17 cellular contexts compared by ENCODE assay signal in the genomic region with DNA sequence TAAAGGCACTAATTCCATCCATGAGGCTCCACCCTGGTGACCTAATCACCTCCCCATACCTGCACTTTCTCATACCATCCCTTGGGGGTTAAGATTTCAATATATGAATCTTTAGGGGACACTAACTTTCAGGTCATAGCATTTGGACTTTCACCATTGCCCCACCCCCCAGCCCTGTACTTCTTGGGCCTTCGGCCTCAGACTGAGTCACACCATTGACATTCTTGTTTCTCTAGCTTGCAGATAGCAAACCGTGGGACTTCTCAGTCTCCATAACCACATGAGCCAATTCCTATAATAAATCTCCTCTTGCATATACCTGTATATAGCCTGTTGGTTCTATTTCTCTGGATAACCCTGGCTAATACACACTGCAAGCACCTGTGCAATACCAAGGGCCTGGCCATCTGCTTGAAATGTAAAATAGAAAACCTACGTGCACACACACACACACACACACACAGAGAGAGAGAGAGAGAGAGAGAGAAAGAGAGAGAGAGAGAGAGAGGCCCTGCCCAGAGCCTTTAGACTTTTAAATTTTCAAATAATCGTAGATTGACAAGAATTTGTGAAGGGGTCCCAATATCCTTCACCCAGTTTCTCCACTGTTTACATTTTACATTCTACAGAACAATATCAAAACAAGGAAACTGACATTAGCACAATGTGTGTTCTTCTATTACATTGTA. TPM values are rescaled to one million over a fixed set of nuclear protein-coding genes. Genes with fewer than 3 reads are reported as not detected.
DNase-seq lines count a peak whose midpoint lies in the region; ATAC-seq and TF ChIP-seq lines count a peak whose summit lies in the region.
"Had no signal": no experiment of that assay in that cellular context is flagged by ENCODE, and none has a peak within 500 bp of the region (broad histone marks: within the 10 kb centered on the region; RNA-seq: fewer than 3 reads in every experiment).

No MANE protein-coding gene starts in this region.

- no peak overlapping the region for H3K27ac ChIP-seq in mammary epithelial cell (ENCODE audit: insufficient read depth, low read depth, low read length)
- H3K27ac ChIP-seq: C4-2B, psoas muscle, SK-N-MC, WERI-Rb-1 had no signal

- no peak overlapping the region for H3K9ac ChIP-seq in mammary epithelial cell (ENCODE audit: insufficient read depth, low read length)

- dilution Hi-C loops in mammary epithelial cell (cut with HindIII; ENCODE audit: low sequenced_read_pairs), result no loop called here

- H3K36me3 Mint-ChIP-seq in activated CD8-positive, alpha-beta memory T cell treated with anti-CD3 and anti-CD28 coated beads, Interleukin-2, amount 10 ng/mL, durations not matched to agents 7 days and 5 days, result no peaks in the 10 kb centered on the region

- H3K27ac Mint-ChIP-seq in activated CD8-positive, alpha-beta memory T cell treated with anti-CD3 and anti-CD28 coated beads, Interleukin-2, amount 10 ng/mL, durations not matched to agents 7 days and 5 days, result no peak overlapping the region
- H3K27ac Mint-ChIP-seq: stimulated activated naive CD8-positive, alpha-beta T cell treated with anti-CD3 and anti-CD28 coated beads, Interleukin-15, Interleukin-2, amounts not matched to agents 100 ng/mL and 50 ng/mL, for 24 hours had no signal

- no TSS peak for BruUV-seq in mammary epithelial cell (replicated peaks; lab: Mats Ljungman, UMichigan)

- H3K4me1 Mint-ChIP-seq in activated CD8-positive, alpha-beta memory T cell treated with anti-CD3 and anti-CD28 coated beads, Interleukin-2, amount 10 ng/mL, durations not matched to agents 7 days and 5 days, result peaks cover 2% of the 10 kb centered on the region

- H3K4me3 Mint-ChIP-seq in activated CD8-positive, alpha-beta memory T cell treated with anti-CD3 and anti-CD28 coated beads, Interleukin-2, amount 10 ng/mL, durations not matched to agents 7 days and 5 days, result no peak overlapping the region
- H3K4me3 Mint-ChIP-seq: activated T-cell treated with anti-CD3 and anti-CD28 coated beads, Interleukin-2, amount 50 U/mL, for 4 hours; H9; stimulated activated naive CD8-positive, alpha-beta T cell treated with anti-CD3 and anti-CD28 coated beads, Interleukin-15, Interleukin-2, amounts not matched to agents 100 ng/mL and 50 ng/mL, for 24 hours had no signal

- H3K79me2 ChIP-seq in mammary epithelial cell (ENCODE audit: insufficient read depth, low read length), result peaks cover 2% of the 10 kb centered on the region

- H3K4me3 ChIP-seq in mammary epithelial cell (replicated peaks in 1 of 3; ENCODE audit: insufficient read depth in 1 of 3, low read depth in 2 of 3, low read length in 3 of 3) (no peak overlapping the region), kidney epithelial cell (ENCODE audit: low read depth, low read length) (no peak overlapping the region)
- H3K4me3 ChIP-seq: psoas muscle, SK-N-MC had no signal

- ATAC-seq in HG03108 (IDR thresholded peaks at IDR 0.05; ENCODE audit: unreplicated experiment) (no peak), GM19351 (IDR thresholded peaks at IDR 0.05; ENCODE audit: unreplicated experiment) (no peak)
- no peak for ATAC-seq in activated CD8-positive, alpha-beta memory T cell treated with anti-CD3 and anti-CD28 coated beads, Interleukin-2, amount 10 ng/mL, durations not matched to agents 7 days and 5 days
- ATAC-seq: activated T-cell treated with anti-CD3 and anti-CD28 coated beads, Interleukin-2, amount 50 U/mL, for 4 hours; psoas muscle had no signal

- CTCF ChIA-PET in mammary epithelial cell (lab: Charles Lee; ENCODE audit: low non-redundant PET), result no interaction called here
- CTCF ChIA-PET in activated CD8-positive, alpha-beta memory T cell treated with anti-CD3 and anti-CD28 coated beads, Interleukin-2, amount 10 ng/mL, durations not matched to agents 7 days and 5 days (lab: Charles Lee), result no interaction called here

- H3K27me3 Mint-ChIP-seq in activated CD8-positive, alpha-beta memory T cell treated with anti-CD3 and anti-CD28 coated beads, Interleukin-2, amount 10 ng/mL, durations not matched to agents 7 days and 5 days, result peaks cover 30% of the 10 kb centered on the region

- no peaks in the 10 kb centered on the region for H3K9me3 ChIP-seq in mammary epithelial cell (replicated peaks; ENCODE audit: insufficient read depth, low read length)
- H3K9me3 ChIP-seq: psoas muscle had no signal

- H4K20me1 ChIP-seq in mammary epithelial cell (ENCODE audit: insufficient read depth, low read length), result no peaks in the 10 kb centered on the region

- in situ Hi-C loops in mammary epithelial cell (cut with MboI; ENCODE audit: low sequenced_read_pairs in 2 of 2), result no loop called here

- intact Hi-C loops in mammary epithelial cell (cut with micrococcal nuclease), result no loop called here

- no peak for TF ChIP-seq CTCF in mammary epithelial cell (conservative IDR thresholded peaks at IDR 0.05 in 1 of 2, IDR thresholded peaks at IDR 0.05 in 1 of 2; ENCODE audit: extremely low read depth in 1 of 2, insufficient read depth in 1 of 2, low read depth in 1 of 2, low read length in 2 of 2)
- no peak for TF ChIP-seq CTCF in kidney epithelial cell (IDR thresholded peaks at IDR 0.05; ENCODE audit: insufficient read depth, low read length, poor library complexity, severe bottlenecking)

- H3K9me3 Mint-ChIP-seq in activated CD8-positive, alpha-beta memory T cell treated with anti-CD3 and anti-CD28 coated beads, Interleukin-2, amount 10 ng/mL, durations not matched to agents 7 days and 5 days (ENCODE audit: low read depth), result no peaks in the 10 kb centered on the region
- H3K9me3 Mint-ChIP-seq: activated T-cell treated with anti-CD3 and anti-CD28 coated beads, Interleukin-2, amount 50 U/mL, for 4 hours; H9; stimulated activated naive CD8-positive, alpha-beta T cell treated with anti-CD3 and anti-CD28 coated beads, Interleukin-15, Interleukin-2, amounts not matched to agents 100 ng/mL and 50 ng/mL, for 24 hours had no signal

- peaks cover 9% of the 10 kb centered on the region for H3K4me1 ChIP-seq in mammary epithelial cell (ENCODE audit: insufficient read depth, low read length)
- H3K4me1 ChIP-seq: psoas muscle had no signal

- 100% methylated on average over 2 of the region's 4 CpGs for WGBS in mammary epithelial cell (ENCODE audit: low coverage, missing lambda C conversion rate)

- no peak overlapping the region for H3K4me2 ChIP-seq in mammary epithelial cell (ENCODE audit: insufficient read depth, low read depth, low read length)

- peak; percentile 71 for DNase-seq in AG08395 (ENCODE audit: low spot score)
- peak; percentile 51 for DNase-seq in HS-27A (ENCODE audit: low read depth)
- DNase-seq in mammary epithelial cell, result peak; percentile 68
- peak; percentile 56 for DNase-seq in kidney epithelial cell (ENCODE audit: low read depth)
- DNase-seq in activated CD8-positive, alpha-beta memory T cell treated with anti-CD3 and anti-CD28 coated beads, Interleukin-2, amount 10 ng/mL, durations not matched to agents 7 days and 5 days, result no peak
- DNase-seq in DMS79 (lab: John Stamatoyannopoulos, UW), result no peak
- DNase-seq: activated T-cell treated with anti-CD3 and anti-CD28 coated beads, Interleukin-2, amount 50 U/mL, for 4 hours; anterior cingulate cortex; H9; NCI-H146; psoas muscle; WERI-Rb-1 had no signal

- H3K27me3 ChIP-seq in mammary epithelial cell (ENCODE audit: insufficient read depth, low read length) (no peaks in the 10 kb centered on the region), kidney epithelial cell (ENCODE audit: control insufficient read depth, insufficient read depth, low read length) (peaks cover 3% of the 10 kb centered on the region)

- H3K36me3 ChIP-seq in mammary epithelial cell (ENCODE audit: insufficient read depth, low read length) (no peaks in the 10 kb centered on the region), kidney epithelial cell (ENCODE audit: control insufficient read depth, insufficient read depth, low read length) (no peaks in the 10 kb centered on the region)
- H3K36me3 ChIP-seq: WERI-Rb-1 had no signal

- no peak overlapping the region for H2AFZ ChIP-seq in mammary epithelial cell (ENCODE audit: low read depth, low read length)

RNA-seq across cellular contexts. Expression of a gene that starts 25.3 kb away (rescaled TPM):
- total RNA-seq in mammary epithelial cell (100 to 1,000 TPM; 336 to 415 TPM), kidney epithelial cell (2.6 and 4.6 TPM in 2 replicates)
- 571 TPM for polyA plus RNA-seq in mammary epithelial cell
- polyA minus RNA-seq in mammary epithelial cell, result 516 TPM
- 1 to 10 TPM in 1 of 2 experiments, under 1 TPM in 1; 0.23 to 1.3 TPM for total RNA-seq in activated CD8-positive, alpha-beta memory T cell treated with anti-CD3 and anti-CD28 coated beads, Interleukin-2, amount 10 ng/mL, durations not matched to agents 7 days and 5 days
- total RNA-seq: activated T-cell treated with anti-CD3 and anti-CD28 coated beads, Interleukin-2, amount 50 U/mL, for 4 hours had no signal

RNA-seq across cellular contexts. Expression of a gene that starts 32.9 kb away (rescaled TPM):
- total RNA-seq in mammary epithelial cell, result 1 to 10 TPM in 1 of 2 donors, not detected in 1; 4.1 TPM
- 1.4 TPM for polyA plus RNA-seq in mammary epithelial cell
- not detected for polyA minus RNA-seq in mammary epithelial cell
- 3.2 and 15.7 TPM in 2 replicates for total RNA-seq in kidney epithelial cell
- total RNA-seq in activated CD8-positive, alpha-beta memory T cell treated with anti-CD3 and anti-CD28 coated beads, Interleukin-2, amount 10 ng/mL, durations not matched to agents 7 days and 5 days, result not detected
- total RNA-seq: activated T-cell treated with anti-CD3 and anti-CD28 coated beads, Interleukin-2, amount 50 U/mL, for 4 hours; H9; psoas muscle had no signal
- polyA plus RNA-seq: psoas muscle had no signal

Comparison
In these comparisons a context has a peak if more than half of its experiments do, and no peak if none do; other contexts are left out.
1. DNase-seq: peak in AG08395 (single experiment), HS-27A (single experiment), mammary epithelial cell (single experiment) and kidney epithelial cell (single experiment); none in activated CD8-positive, alpha-beta memory T cell treated with anti-CD3 and anti-CD28 coated beads, Interleukin-2, amount 10 ng/mL, durations not matched to agents 7 days and 5 days (single experiment) and DMS79 (single experiment).
2. RNA of a gene that starts 25.3 kb away (total RNA-seq): 336 to 415 TPM in mammary epithelial cell; 2.6 to 4.6 TPM in kidney epithelial cell and 0.23 to 1.3 TPM in activated CD8-positive, alpha-beta memory T cell treated with anti-CD3 and anti-CD28 coated beads, Interleukin-2, amount 10 ng/mL, durations not matched to agents 7 days and 5 days; every median in the first group is over 10 times any median in the second.